Comparison of ENCODE assay signal across 35 cellular contexts in genomic region chr16:55713103-55713502, GRCh38. TPM values are rescaled to one million over a fixed set of nuclear protein-coding genes. Genes with fewer than 3 reads are reported as not detected.
"Had no signal": no experiment of that assay in that cellular context is flagged by ENCODE, and none has a peak within 500 bp of the region (broad histone marks: within the 10 kb centered on the region; RNA-seq: fewer than 3 reads in every experiment).

No MANE protein-coding gene starts in this region.

- H3K4me1 Mint-ChIP-seq: activated B cell treated with CpG ODN at 0.5 μM for 24 hours; activated T-helper 17 cell treated with anti-CD3 and anti-CD28 coated beads, Interleukin-2, amount 50 U/mL, for 72 hours; central memory CD8-positive, alpha-beta T cell had no signal

- H3K4me1 ChIP-seq: esophagus squamous epithelium, gastroesophageal sphincter, heart right ventricle had no signal

- H3K4me3 Mint-ChIP-seq: activated B cell treated with CpG ODN at 0.5 μM for 24 hours; activated CD8-positive, alpha-beta T cell treated with anti-CD3 and anti-CD28 coated beads for 36 hours; activated naive CD8-positive, alpha-beta T cell; activated T-cell treated with anti-CD3 and anti-CD28 coated beads, Interleukin-2, amount 50 U/mL, for 4 hours; activated T-helper 17 cell treated with anti-CD3 and anti-CD28 coated beads, Interleukin-2, amount 50 U/mL, for 72 hours; central memory CD8-positive, alpha-beta T cell; effector memory CD8-positive, alpha-beta T cell; T-helper 17 cell; T-helper 2 cell treated with Interferon-gamma antibody and Interleukin-4, amounts not matched to agents 5 μg/mL and 100 μg/mL, for 36 hours had no signal

- H3K9me3 Mint-ChIP-seq: activated B cell treated with CpG ODN at 0.5 μM for 24 hours; activated CD8-positive, alpha-beta T cell treated with anti-CD3 and anti-CD28 coated beads for 36 hours; activated T-cell treated with anti-CD3 and anti-CD28 coated beads, Interleukin-2, amount 50 U/mL, for 4 hours; activated T-helper 17 cell treated with anti-CD3 and anti-CD28 coated beads, Interleukin-2, amount 50 U/mL, for 72 hours; central memory CD8-positive, alpha-beta T cell; effector memory CD8-positive, alpha-beta T cell; T-helper 2 cell treated with Interferon-gamma antibody and Interleukin-4, amounts not matched to agents 5 μg/mL and 100 μg/mL, for 36 hours had no signal

- H3K36me3 ChIP-seq: brain microvascular endothelial cell, esophagus squamous epithelium, gastroesophageal sphincter, heart right ventricle, WERI-Rb-1 had no signal

- H3K27ac ChIP-seq: brain microvascular endothelial cell, epithelial cell of prostate, esophagus squamous epithelium, gastroesophageal sphincter, heart right ventricle, WERI-Rb-1 had no signal

- H3K36me3 Mint-ChIP-seq: activated naive CD8-positive, alpha-beta T cell had no signal

- H3K27ac Mint-ChIP-seq: activated B cell treated with CpG ODN at 0.5 μM for 24 hours; activated CD8-positive, alpha-beta T cell treated with anti-CD3 and anti-CD28 coated beads for 36 hours; activated naive CD8-positive, alpha-beta T cell; activated T-helper 17 cell treated with anti-CD3 and anti-CD28 coated beads, Interleukin-2, amount 50 U/mL, for 72 hours; effector memory CD8-positive, alpha-beta T cell; T-helper 17 cell; T-helper 2 cell treated with Interferon-gamma antibody and Interleukin-4, amounts not matched to agents 5 μg/mL and 100 μg/mL, for 36 hours had no signal

- H3K27me3 ChIP-seq: brain microvascular endothelial cell had no signal

- ATAC-seq: activated CD8-positive, alpha-beta T cell treated with anti-CD3 and anti-CD28 coated beads for 36 hours; activated T-cell treated with anti-CD3 and anti-CD28 coated beads, Interleukin-2, amount 50 U/mL, for 4 hours; activated T-helper 17 cell treated with anti-CD3 and anti-CD28 coated beads, Interleukin-2, amount 50 U/mL, for 72 hours; effector memory CD8-positive, alpha-beta T cell; gastroesophageal sphincter; T-helper 17 cell had no signal

- H3K9me3 ChIP-seq: esophagus squamous epithelium, gastroesophageal sphincter, heart right ventricle had no signal

- H3K4me3 ChIP-seq: esophagus squamous epithelium, gastroesophageal sphincter, heart right ventricle had no signal

- DNase-seq: activated B cell treated with CpG ODN at 0.5 μM for 24 hours; activated CD4-positive, alpha-beta T cell treated with anti-CD3 and anti-CD28 coated beads for 48 hours; activated CD4-positive, alpha-beta T cell treated with anti-CD3 and anti-CD28 coated beads, Interleukin-2, amount 50 U/mL, for 1 hour; activated CD4-positive, alpha-beta T cell treated with anti-CD3 and anti-CD28 coated beads, Interleukin-2, amount 50 U/mL, for 48 hours; activated CD8-positive, alpha-beta memory T cell treated with anti-CD3 and anti-CD28 coated beads for 24 hours; activated CD8-positive, alpha-beta T cell treated with anti-CD3 and anti-CD28 coated beads for 36 hours; activated effector memory CD4-positive, alpha-beta T cell treated with Interleukin-2 at 50 U/mL for 16 hours; activated gamma-delta T cell treated with Interleukin-2 at 50 U/mL for 16 hours; activated naive CD4-positive, alpha-beta T cell treated with anti-CD3 and anti-CD28 coated beads, Interleukin-2, amount 50 U/mL, for 16 hours; activated naive CD4-positive, alpha-beta T cell treated with Interleukin-2 at 50 U/mL for 16 hours; activated T-cell treated with anti-CD3 and anti-CD28 coated beads, Interleukin-2, amount 50 U/mL, for 4 hours; amniotic stem cell; brain microvascular endothelial cell; cortex of kidney; dermis blood vessel endothelial cell; effector CD4-positive, alpha-beta T cell; effector memory CD8-positive, alpha-beta T cell; esophagus squamous epithelium; foreskin melanocyte; heart right ventricle; T-helper 17 cell; T1000; WERI-Rb-1 had no signal

RNA-seq across cellular contexts. Expression of gene SLC6A2, which starts 57.3 kb away (rescaled TPM):
- total RNA-seq: activated B cell treated with CpG ODN at 0.5 μM for 24 hours; activated CD8-positive, alpha-beta T cell treated with anti-CD3 and anti-CD28 coated beads for 36 hours; activated T-cell treated with anti-CD3 and anti-CD28 coated beads, Interleukin-2, amount 50 U/mL, for 4 hours; activated T-helper 17 cell treated with anti-CD3 and anti-CD28 coated beads, Interleukin-2, amount 50 U/mL, for 72 hours; astrocyte; cardiac septum; dermis blood vessel endothelial cell; endothelial cell of umbilical vein; fibroblast of lung; fibroblast of villous mesenchyme; glomerular endothelial cell; T-helper 17 cell had no signal
- polyA plus RNA-seq: endothelial cell of umbilical vein, fibroblast of lung, heart right ventricle had no signal
